In genomic region chr5:149265559-149265958, GRCh38 we compare ENCODE assay signal across 8 cellular contexts. TPM values are rescaled to one million over a fixed set of nuclear protein-coding genes. Genes with fewer than 3 reads are reported as not detected.
A peak's percentile ranks its signal among the peaks of the same experiment; 100 is the strongest.
DNase-seq lines count a peak whose midpoint lies in the region; ATAC-seq and TF ChIP-seq lines count a peak whose summit lies in the region.

No MANE protein-coding gene starts in this region.

- POLR2A ChIA-PET in RWPE1 (lab: Yijun Ruan, JAX; ENCODE audit: low non-redundant PET): no interaction called here

- DNase-seq in NCI-H82 (lab: John Stamatoyannopoulos, UW): peak; percentile 47
- no peak for DNase-seq in NCI-H82 treated with DMSO at 0.1 percent for 48 hours (lab: John Stamatoyannopoulos, UW; ENCODE audit: unreplicated experiment)
- DNase-seq in RWPE1 (ENCODE audit: low spot score): no peak
- peak; percentile 53 for DNase-seq in glomerular visceral epithelial cell (ENCODE audit: extremely low spot score)
- peak in 1 of 2 donors; percentile 24 for DNase-seq in tibial nerve (ENCODE audit: low spot score in 2 of 2)
- DNase-seq in activated T-cell treated with anti-CD3 and anti-CD28 coated beads, Interleukin-2, amount 50 U/mL, for 72 hours: no peak
- no peak for DNase-seq in GM19240 (ENCODE audit: insufficient read length, low spot score)

- H3K9me3 Mint-ChIP-seq in activated T-cell treated with anti-CD3 and anti-CD28 coated beads, Interleukin-2, amount 50 U/mL, for 72 hours: peaks cover 0 to 4% of the 10 kb centered on the region in 2 donors

- H3K36me3 ChIP-seq in tibial nerve: no peaks in the 10 kb centered on the region

- no peak for ATAC-seq in activated T-cell treated with anti-CD3 and anti-CD28 coated beads, Interleukin-2, amount 50 U/mL, for 72 hours (replicated peaks in 1 of 2)
- ATAC-seq in GM21717 (IDR thresholded peaks at IDR 0.05; ENCODE audit: unreplicated experiment): no peak

- TF ChIP-seq CTCF in RWPE1 (conservative IDR thresholded peaks at IDR 0.05; ENCODE audit: low read depth) (peak; percentile 13; the same call in 1 of the 2 replicates), tibial nerve (IDR thresholded peaks at IDR 0.05) (peak in 4 of 5 experiments; percentile 40 to 64 (median 53))

- H3K4me3 Mint-ChIP-seq in activated T-cell treated with anti-CD3 and anti-CD28 coated beads, Interleukin-2, amount 50 U/mL, for 72 hours: no peak overlapping the region

- H3K27ac ChIP-seq in RWPE1 (no peak overlapping the region), tibial nerve (no peak overlapping the region)

- H3K9me3 ChIP-seq in tibial nerve: peaks cover 0 to 16% (median 0%) of the 10 kb centered on the region in 4 donors

- H3K27me3 Mint-ChIP-seq in activated T-cell treated with anti-CD3 and anti-CD28 coated beads, Interleukin-2, amount 50 U/mL, for 72 hours (ENCODE audit: low read depth): no peaks in the 10 kb centered on the region

- TF ChIP-seq EP300 in tibial nerve (IDR thresholded peaks at IDR 0.05): peak in 1 of 2 donors; percentile 21

- peaks cover 15% of the 10 kb centered on the region for H3K4me1 Mint-ChIP-seq in activated T-cell treated with anti-CD3 and anti-CD28 coated beads, Interleukin-2, amount 50 U/mL, for 72 hours (ENCODE audit: low read depth)

- TF ChIP-seq POLR2A in tibial nerve (IDR thresholded peaks at IDR 0.05): no peak

- no peak overlapping the region for H3K4me3 ChIP-seq in tibial nerve

- H3K36me3 Mint-ChIP-seq in activated T-cell treated with anti-CD3 and anti-CD28 coated beads, Interleukin-2, amount 50 U/mL, for 72 hours (ENCODE audit: insufficient read depth in 2 of 2): peaks cover 0 to 5% of the 10 kb centered on the region in 2 donors

- CTCF ChIA-PET in RWPE1 (lab: Yijun Ruan, JAX): interaction anchor here (0.5 to 2.4 kb wide), 13 partner anchors 9 to 532 kb away, joined by 3 to 15 read pairs (median 3); partner anchors contain the start of gene ABLIM3

- H3K4me1 ChIP-seq in tibial nerve: peaks cover 0 to 28% (median 5%) of the 10 kb centered on the region in 4 donors

- H3K27ac Mint-ChIP-seq in activated T-cell treated with anti-CD3 and anti-CD28 coated beads, Interleukin-2, amount 50 U/mL, for 72 hours: no peak overlapping the region

- WGBS in tibial nerve, 2 donors: 15 to 23% methylated on average over 5 of the region's 5 CpGs

- peaks cover 0 to 4% of the 10 kb centered on the region in 2 donors for H3K27me3 ChIP-seq in tibial nerve

RNA-seq across cellular contexts. Expression of gene AFAP1L1, which starts 6.1 kb away (rescaled TPM):
- 10 to 100 TPM; 40.8 to 93.5 (median 91.6) TPM for total RNA-seq in tibial nerve
- under 1 TPM; 0.12 to 0.17 TPM for total RNA-seq in activated T-cell treated with anti-CD3 and anti-CD28 coated beads, Interleukin-2, amount 50 U/mL, for 72 hours

Comparison
In these comparisons a context has a peak if more than half of its experiments do, and no peak if none do; other contexts are left out.
1. DNase-seq: peak in NCI-H82 (single experiment) and glomerular visceral epithelial cell (single experiment); none in NCI-H82 treated with DMSO at 0.1 percent for 48 hours (single experiment), RWPE1 (single experiment), activated T-cell treated with anti-CD3 and anti-CD28 coated beads, Interleukin-2, amount 50 U/mL, for 72 hours (0 of 2) and GM19240 (single experiment).
2. RNA of gene AFAP1L1, which starts 6.1 kb away (total RNA-seq): 40.8 to 93.5 TPM in tibial nerve; 0.12 to 0.17 TPM in activated T-cell treated with anti-CD3 and anti-CD28 coated beads, Interleukin-2, amount 50 U/mL, for 72 hours; every median in the first group is over 10 times any median in the second.